In the genomic region with DNA sequence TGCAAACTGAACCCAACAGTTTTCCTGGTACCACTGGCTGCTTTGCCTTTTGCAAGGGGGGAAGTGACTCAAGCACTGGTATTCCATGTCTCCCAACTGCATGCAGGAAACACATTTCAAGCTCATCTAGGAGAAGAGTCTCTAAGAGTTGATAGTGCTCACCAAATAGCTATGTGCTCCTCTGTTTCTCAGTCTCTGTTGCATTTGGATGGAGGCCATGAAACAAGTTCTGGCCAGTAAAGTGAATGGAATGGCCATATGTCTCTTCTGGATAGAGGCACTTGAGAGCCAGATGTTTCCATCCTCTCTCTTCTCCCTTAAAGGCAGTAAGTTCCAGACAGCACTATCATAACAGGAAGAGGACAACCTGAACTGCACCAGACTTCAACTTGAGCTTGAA, we compare ENCODE assay signal across 33 cellular contexts.
DNase-seq lines count a peak whose midpoint lies in the region; ATAC-seq, FAIRE-seq and TF ChIP-seq lines count a peak whose summit lies in the region.
"Had no signal": no experiment of that assay in that cellular context is flagged by ENCODE, and none has a peak within 500 bp of the region (broad histone marks: within the 10 kb centered on the region; RNA-seq: fewer than 3 reads in every experiment).

No MANE protein-coding gene starts in this region.

- no peaks in the 10 kb centered on the region for H3K79me2 ChIP-seq in GM23248 (ENCODE audit: insufficient read depth)

- DNase-seq in AG09319 (ENCODE audit: extremely low read depth, low read depth) (peak; percentile 12), GM23248 (peak; percentile 69), bronchial epithelial cell (ENCODE audit: low read depth) (peak; percentile 36), foreskin keratinocyte (peak; percentile 41 to 75), NCI-H2081 (lab: John Stamatoyannopoulos, UW) (no peak), testis (no peak)
- DNase-seq: ACHN; activated CD4-positive, alpha-beta T cell treated with anti-CD3 and anti-CD28 coated beads, Interleukin-2, amount 50 U/mL, for 48 hours; activated CD8-positive, alpha-beta memory T cell treated with anti-CD3 and anti-CD28 coated beads, Interleukin-2, amount 50 U/mL, for 48 hours; aorta; CD4-positive, alpha-beta memory T cell; gastrocnemius medialis; H9; hypothalamus; natural killer cell; NCI-H1092; NCI-H2081 treated with DMSO at 0.1 percent for 48 hours; NCI-H446 treated with DMSO at 0.1 percent for 48 hours; ovary; PC-3; SHP77 treated with DMSO at 0.1 percent for 48 hours; spleen; stimulated activated CD4-positive, alpha-beta T cell treated with anti-CD3 and anti-CD28 coated beads, Interleukin-2, amount 100 ng/mL, for 48 hours; SW 1271; uterus had no signal

- no peak overlapping the region for H3K4me2 ChIP-seq in GM23248 (ENCODE audit: unreplicated experiment)

- H3K9ac ChIP-seq in GM23248, result no peak overlapping the region

- H3K27me3 ChIP-seq in GM23248 (replicated peaks; ENCODE audit: insufficient read depth), result no peaks in the 10 kb centered on the region
- no peaks in the 10 kb centered on the region for H3K27me3 ChIP-seq in bronchial epithelial cell (ENCODE audit: control insufficient read depth, insufficient read depth, low read length)
- H3K27me3 ChIP-seq in foreskin keratinocyte, result no peaks in the 10 kb centered on the region
- no peaks in the 10 kb centered on the region for H3K27me3 ChIP-seq in testis
- H3K27me3 ChIP-seq: gastrocnemius medialis, ovary, spleen, uterus had no signal

- H3K4me1 ChIP-seq in GM23248 (ENCODE audit: insufficient read depth) (no peaks in the 10 kb centered on the region), foreskin keratinocyte (no peaks in the 10 kb centered on the region), testis (no peaks in the 10 kb centered on the region)
- H3K4me1 ChIP-seq: gastrocnemius medialis, spleen, uterus had no signal

- no peak overlapping the region for H3K27ac ChIP-seq in GM23248
- H3K27ac ChIP-seq in foreskin keratinocyte, result no peak overlapping the region
- H3K27ac ChIP-seq in testis, result no peak overlapping the region
- H3K27ac ChIP-seq: gastrocnemius medialis, ovary, spleen, uterus had no signal

- no peak for TF ChIP-seq POLR2A in testis (IDR thresholded peaks at IDR 0.05)

- 0 out of 2 replicates have a peak, but pooled peaks cover 4% of the 10 kb centered on the region for H3K9me2 ChIP-seq in GM23248 (ENCODE audit: insufficient read depth)

- FAIRE-seq in bronchial epithelial cell (lab: Jason Lieb, UNC), result no peak
- FAIRE-seq: endothelial cell of umbilical vein, GM12891, keratinocyte had no signal

- H2AFZ ChIP-seq in GM23248, result no peak overlapping the region

- in situ Hi-C loops in GM23248 (cut with MboI), result no loop called here

- TF ChIP-seq CTCF in AG09319 (IDR thresholded peaks at IDR 0.05; ENCODE audit: low read depth, low read length) (no peak), bronchial epithelial cell (IDR thresholded peaks at IDR 0.05; ENCODE audit: insufficient read depth, low read length, severe bottlenecking) (no peak), foreskin keratinocyte (conservative IDR thresholded peaks at IDR 0.05) (no peak), testis (IDR thresholded peaks at IDR 0.05) (no peak)

- intact Hi-C loops in testis (cut with DNase I; ENCODE audit: low total_unique reads), result no loop called here

- H3K9me3 ChIP-seq in GM23248 (ENCODE audit: low read depth), result no peaks in the 10 kb centered on the region
- no peaks in the 10 kb centered on the region for H3K9me3 ChIP-seq in testis
- H3K9me3 ChIP-seq: ovary, uterus had no signal

- no peaks in the 10 kb centered on the region for H3F3A ChIP-seq in GM23248 (ENCODE audit: insufficient read depth)

- H3K4me3 ChIP-seq in GM23248, result no peak overlapping the region
- no peak overlapping the region for H3K4me3 ChIP-seq in bronchial epithelial cell (ENCODE audit: low read depth, low read length)
- H3K4me3 ChIP-seq in testis, result no peak overlapping the region
- H3K4me3 ChIP-seq: gastrocnemius medialis, ovary, spleen, uterus had no signal

- H3K36me3 ChIP-seq in GM23248 (ENCODE audit: low read depth) (no peaks in the 10 kb centered on the region), bronchial epithelial cell (ENCODE audit: control insufficient read depth, insufficient read depth, low read length) (no peaks in the 10 kb centered on the region), testis (ENCODE audit: low read depth, missing control alignments) (no peaks in the 10 kb centered on the region)
- H3K36me3 ChIP-seq: gastrocnemius medialis, ovary, spleen, uterus had no signal

- H4K20me1 ChIP-seq in GM23248 (ENCODE audit: insufficient read depth), result no peaks in the 10 kb centered on the region

- ATAC-seq in foreskin keratinocyte (no peak), HG03460 (IDR thresholded peaks at IDR 0.05; ENCODE audit: unreplicated experiment) (no peak), GM18873 (IDR thresholded peaks at IDR 0.05; ENCODE audit: low FRiP score, unreplicated experiment) (no peak)
- ATAC-seq: activated naive CD4-positive, alpha-beta T cell treated with anti-CD3 and anti-CD28 coated beads, Interleukin-2, amount 50 U/mL, for 72 hours; activated T-helper 17 cell treated with anti-CD3 and anti-CD28 coated beads, Interleukin-2, amount 50 U/mL, for 72 hours; gastrocnemius medialis; natural killer cell; PC-3; stimulated activated memory B cell treated with anti-CD40 and anti-IgM and Interleukin-4, amounts not matched to agents 10 μg/mL and 1 μg/mL and 100 μg/mL, for 72 hours had no signal

Comparison
In these comparisons a context has a peak if more than half of its experiments do, and no peak if none do; other contexts are left out.
1. DNase-seq: peak in AG09319 (single experiment), GM23248 (single experiment), bronchial epithelial cell (single experiment) and foreskin keratinocyte (2 of 2); none in NCI-H2081 (0 of 2) and testis (single experiment).